In genomic region chr14:74314576-74314975, GRCh38 we compare ENCODE assay signal across 25 cellular contexts. TPM values are rescaled to one million over a fixed set of nuclear protein-coding genes. Genes with fewer than 3 reads are reported as not detected.
"Had no signal": no experiment of that assay in that cellular context is flagged by ENCODE, and none has a peak within 500 bp of the region (broad histone marks: within the 10 kb centered on the region; RNA-seq: fewer than 3 reads in every experiment).

No MANE protein-coding gene starts in this region.

- DNase-seq: activated CD4-positive, alpha-beta T cell treated with anti-CD3 and anti-CD28 coated beads for 1 hour; activated CD4-positive, alpha-beta T cell treated with anti-CD3 and anti-CD28 coated beads, Interleukin-2, amount 10 ng/mL, durations not matched to agents 24 days and 14 days; activated CD4-positive, alpha-beta T cell treated with anti-CD3 and anti-CD28 coated beads, Interleukin-2, amount 50 U/mL, for 48 hours; activated CD8-positive, alpha-beta memory T cell treated with anti-CD3 and anti-CD28 coated beads, Interleukin-2, amount 10 ng/mL, durations not matched to agents 7 days and 5 days; activated effector memory CD4-positive, alpha-beta T cell treated with Interleukin-2 at 50 U/mL for 16 hours; activated naive CD4-positive, alpha-beta T cell treated with Interleukin-2 at 50 U/mL for 16 hours; activated naive CD8-positive, alpha-beta T cell treated with anti-CD3 and anti-CD28 coated beads, Interleukin-2, amount 50 U/mL, for 24 hours; activated T-cell treated with anti-CD3 and anti-CD28 coated beads, Interleukin-2, amount 50 U/mL, for 24 hours; amygdala; NCI-H1105 treated with DMSO at 0.1 percent for 48 hours; NCI-H1436 treated with DMSO at 0.1 percent for 48 hours; NCI-H187; NCI-H2081; NCI-H446; NCI-H524 treated with DMSO at 0.1 percent for 48 hours; NCI-H774; SHP77 had no signal

- H3K9me3 ChIP-seq: SJSA1 had no signal

- H3K36me3 ChIP-seq: SJSA1 had no signal

- FAIRE-seq: astrocyte had no signal

- H3K27ac ChIP-seq: RWPE1, SJSA1 had no signal

- H3K4me3 ChIP-seq: SJSA1 had no signal

- H3K27me3 ChIP-seq: SJSA1 had no signal

- H3K4me1 ChIP-seq: SJSA1 had no signal

- ATAC-seq: activated CD8-positive, alpha-beta memory T cell treated with anti-CD3 and anti-CD28 coated beads, Interleukin-2, amount 10 ng/mL, durations not matched to agents 7 days and 5 days; activated naive CD4-positive, alpha-beta T cell treated with anti-CD3 and anti-CD28 coated beads, Interleukin-2, amount 50 U/mL, for 72 hours; activated naive CD8-positive, alpha-beta T cell treated with anti-CD3 and anti-CD28 coated beads, Interleukin-2, amount 50 U/mL, for 24 hours; Panc1; WTC11 had no signal

RNA-seq across cellular contexts. Expression of gene VRTN, which starts 33.7 kb away (rescaled TPM):
- total RNA-seq: activated CD4-positive, alpha-beta T cell treated with anti-CD3 and anti-CD28 coated beads, Interleukin-2, amount 10 ng/mL, durations not matched to agents 24 days and 14 days; activated CD8-positive, alpha-beta memory T cell treated with anti-CD3 and anti-CD28 coated beads, Interleukin-2, amount 10 ng/mL, durations not matched to agents 7 days and 5 days; activated naive CD4-positive, alpha-beta T cell treated with anti-CD3 and anti-CD28 coated beads, Interleukin-2, amount 50 U/mL, for 72 hours; activated T-helper 1 cell treated with anti-CD3 and anti-CD28 coated beads, Interleukin-12 subunit alpha, Interleukin-12 subunit beta, Interleukin-2, Interleukin-4 antibody, amounts not matched to agents 30 ng/mL and 10 ng/mL and 1 ng/mL, durations not matched to agents 14 hours and 24 hours and 36 hours; OCI-LY7; SJSA1 had no signal
